31 cellular contexts compared by ENCODE assay signal in the genomic region with DNA sequence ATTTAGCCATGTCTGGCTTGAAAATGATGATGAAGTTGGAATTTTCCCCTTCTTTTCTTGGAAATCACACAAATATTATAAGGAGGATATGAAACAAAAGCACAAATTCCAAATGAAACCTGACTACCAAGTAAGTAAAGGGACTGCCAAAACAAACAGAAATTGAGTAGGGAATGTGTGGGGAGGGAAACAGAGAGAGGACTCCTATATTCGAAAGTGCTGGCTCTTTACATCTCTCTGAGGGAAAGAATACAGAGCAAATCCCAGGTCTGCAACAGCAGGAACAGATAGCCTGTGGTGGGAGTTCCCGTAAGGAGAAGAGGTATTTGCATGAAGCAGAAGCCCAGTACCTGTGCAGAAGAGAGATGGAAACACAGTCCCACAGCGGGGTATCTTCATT.
A peak's percentile ranks its signal among the peaks of the same experiment; 100 is the strongest.
DNase-seq lines count a peak whose midpoint lies in the region; ATAC-seq, FAIRE-seq and TF ChIP-seq lines count a peak whose summit lies in the region.
"Had no signal": no experiment of that assay in that cellular context is flagged by ENCODE, and none has a peak within 500 bp of the region (broad histone marks: within the 10 kb centered on the region; RNA-seq: fewer than 3 reads in every experiment).

No MANE protein-coding gene starts in this region.

- no peaks in the 10 kb centered on the region for H3K27me3 ChIP-seq in GM23338 (ENCODE audit: insufficient read depth)
- no peaks in the 10 kb centered on the region for H3K27me3 ChIP-seq in left lung
- H3K27me3 ChIP-seq in HepG2 (ENCODE audit: control insufficient read depth in 1 of 2, insufficient read depth in 2 of 2, low read length in 2 of 2): no peaks in the 10 kb centered on the region; a peak in 1 of 5 replicates
- H3K27me3 ChIP-seq: ascending aorta, heart right ventricle, ovary had no signal

- H3K4me3 ChIP-seq in GM23338: no peak overlapping the region
- H3K4me3 ChIP-seq in astrocyte of the cerebellum (ENCODE audit: low read depth, low read length): no peak overlapping the region
- H3K4me3 ChIP-seq in left lung: no peak overlapping the region
- no peak overlapping the region for H3K4me3 ChIP-seq in HepG2 (replicated peaks in 1 of 3; ENCODE audit: insufficient read depth in 1 of 3, low read depth in 2 of 3, low read length in 3 of 3)
- H3K4me3 ChIP-seq: ascending aorta, heart right ventricle, lower lobe of right lung, ovary had no signal

- POLR2A ChIA-PET in HepG2 (lab: Yijun Ruan, JAX): no interaction called here

- H3K9ac ChIP-seq in HepG2 (ENCODE audit: insufficient read depth, low read depth, low read length): no peak overlapping the region
- H3K9ac ChIP-seq: KMS-11 had no signal

- H3K27ac ChIP-seq in GM23338 (ENCODE audit: low read depth): no peak overlapping the region
- H3K27ac ChIP-seq in left lung: no peak overlapping the region
- H3K27ac ChIP-seq in HepG2 (ENCODE audit: extremely low read length, insufficient read depth, low read length): no peak overlapping the region
- H3K27ac ChIP-seq: ascending aorta, heart right ventricle, HL-60, KMS-11, lower lobe of right lung, ovary had no signal

- peaks cover 2% of the 10 kb centered on the region; the same call in 1 of the 3 replicates for H3K9me3 Mint-ChIP-seq in GM23338
- H3K9me3 Mint-ChIP-seq: activated naive CD8-positive, alpha-beta T cell treated with anti-CD3 and anti-CD28 coated beads for 36 hours; activated T-cell treated with anti-CD3 and anti-CD28 coated beads, Interleukin-2, amount 50 U/mL, for 24 hours; central memory CD8-positive, alpha-beta T cell; endodermal cell; H9; natural killer cell; stimulated activated effector memory CD8-positive, alpha-beta T cell treated with anti-CD3 and anti-CD28 coated beads, Interleukin-12 subunit alpha, Interleukin-12 subunit beta, amount 100 ng/mL, for 72 hours had no signal

- no peaks in the 10 kb centered on the region for H3K9me2 ChIP-seq in GM23338 (ENCODE audit: insufficient read depth)

- no peak for TF ChIP-seq RAD21 in HepG2 (CRISPR knock-in tag; IDR thresholded peaks at IDR 0.05)

- intact Hi-C loops in left lung (cut with DNase I) (no loop called here), HepG2 (cut with micrococcal nuclease; ENCODE audit: unreplicated experiment) (no loop called here)

- in situ Hi-C loops in astrocyte of the cerebellum (cut with HindIII; ENCODE audit: low sequenced_read_pairs) (no loop called here), HepG2 (cut with HindIII; ENCODE audit: extremely low pct_ligation_motif_present, low pct_unique_long_range_greater_than_20kb) (no loop called here)

- DNase-seq in GM23338 (ENCODE audit: low spot score): no peak
- DNase-seq in LHCN-M2 (ENCODE audit: low read depth): peak; percentile 23
- peak; percentile 38 for DNase-seq in astrocyte of the cerebellum (ENCODE audit: low read depth)
- DNase-seq in left lung: no peak
- DNase-seq in NCI-H1417 treated with DMSO at 0.1 percent for 48 hours (lab: John Stamatoyannopoulos, UW): no peak
- DNase-seq in HepG2 (ENCODE audit: low spot score): no peak
- DNase-seq: activated effector memory CD4-positive, alpha-beta T cell treated with anti-CD3 and anti-CD28 coated beads, Interleukin-2, amount 50 U/mL, for 16 hours; activated naive CD8-positive, alpha-beta T cell treated with anti-CD3 and anti-CD28 coated beads for 36 hours; activated T-cell treated with anti-CD3 and anti-CD28 coated beads, Interleukin-2, amount 50 U/mL, for 24 hours; CD8-positive, alpha-beta memory T cell; dermis blood vessel endothelial cell; DMS 273 treated with DMSO at 0.1 percent for 48 hours; EL; endodermal cell; foreskin melanocyte; H9; heart right ventricle; lower lobe of right lung; natural killer cell; NCI-H1694 treated with DMSO at 0.1 percent for 48 hours; ovary; T-helper 17 cell; trophoblast cell had no signal

- no peak for FAIRE-seq in HepG2 (lab: Jason Lieb, UNC)
- FAIRE-seq: GM18507, TTC549 had no signal

- BruUV-seq in HepG2 (replicated peaks; lab: Mats Ljungman, UMichigan): no TSS peak

- H2AFZ ChIP-seq in GM23338 (no peak overlapping the region), HepG2 (ENCODE audit: low read length) (no peak overlapping the region)

- peaks cover 7% of the 10 kb centered on the region; the same call in 1 of the 2 replicates for H3K4me1 ChIP-seq in GM23338 (ENCODE audit: insufficient read depth)
- peaks cover 0 to 5% of the 10 kb centered on the region in 2 donors for H3K4me1 ChIP-seq in left lung
- no peaks in the 10 kb centered on the region for H3K4me1 ChIP-seq in HepG2 (ENCODE audit: insufficient read depth, low read length)
- H3K4me1 ChIP-seq: ascending aorta, lower lobe of right lung had no signal

- H3K9me3 ChIP-seq in left lung: no peaks in the 10 kb centered on the region
- no peaks in the 10 kb centered on the region for H3K9me3 ChIP-seq in HepG2 (ENCODE audit: low read length)
- H3K9me3 ChIP-seq: ascending aorta, heart right ventricle, lower lobe of right lung, ovary had no signal

- H3K36me3 Mint-ChIP-seq in GM23338 (ENCODE audit: low read depth): no peaks in the 10 kb centered on the region
- H3K36me3 Mint-ChIP-seq: activated naive CD8-positive, alpha-beta T cell treated with anti-CD3 and anti-CD28 coated beads for 36 hours; CD8-positive, alpha-beta memory T cell; natural killer cell; stimulated activated effector memory CD8-positive, alpha-beta T cell treated with anti-CD3 and anti-CD28 coated beads, Interleukin-12 subunit alpha, Interleukin-12 subunit beta, amount 100 ng/mL, for 72 hours had no signal

- H3K4me2 ChIP-seq in GM23338 (no peak overlapping the region), HepG2 (ENCODE audit: low read depth, low read length) (no peak overlapping the region)
- H3K4me2 ChIP-seq: KMS-11 had no signal

- H3K27ac Mint-ChIP-seq in GM23338: no peak overlapping the region
- H3K27ac Mint-ChIP-seq: activated naive CD8-positive, alpha-beta T cell treated with anti-CD3 and anti-CD28 coated beads for 36 hours; activated T-cell treated with anti-CD3 and anti-CD28 coated beads, Interleukin-2, amount 50 U/mL, for 24 hours; CD8-positive, alpha-beta memory T cell; endodermal cell; H9; natural killer cell; stimulated activated effector memory CD8-positive, alpha-beta T cell treated with anti-CD3 and anti-CD28 coated beads, Interleukin-12 subunit alpha, Interleukin-12 subunit beta, amount 100 ng/mL, for 72 hours; T-helper 17 cell had no signal

- TF ChIP-seq POLR2A in HepG2 (IDR thresholded peaks at IDR 0.05; ENCODE audit: insufficient read depth in 1 of 2, low read depth in 2 of 2, low read length in 2 of 2): no peak

- H3K79me2 ChIP-seq in GM23338 (replicated peaks; ENCODE audit: insufficient read depth) (no peaks in the 10 kb centered on the region), HepG2 (ENCODE audit: insufficient read depth, low read length) (no peaks in the 10 kb centered on the region)

- 25% methylated on average over 3 of the region's 3 CpGs for WGBS in HepG2 (ENCODE audit: low lambda C conversion rate)

- H4K20me1 ChIP-seq in GM23338 (replicated peaks; ENCODE audit: insufficient read depth) (no peaks in the 10 kb centered on the region), HepG2 (ENCODE audit: insufficient read depth, low read length) (no peaks in the 10 kb centered on the region)

- ATAC-seq in GM23338: peak; percentile 58
- peak; percentile 41 for ATAC-seq in left lung
- ATAC-seq in GM21723 (IDR thresholded peaks at IDR 0.05; ENCODE audit: unreplicated experiment): no peak
- ATAC-seq in HepG2: no peak
- ATAC-seq: heart right ventricle; lower lobe of right lung; natural killer cell; stimulated activated effector memory CD8-positive, alpha-beta T cell treated with anti-CD3 and anti-CD28 coated beads, Interleukin-12 subunit alpha, Interleukin-12 subunit beta, amount 100 ng/mL, for 72 hours; T-helper 17 cell had no signal

- H3K27me3 Mint-ChIP-seq in GM23338 (ENCODE audit: insufficient read depth, low read depth, poor library complexity): no peaks in the 10 kb centered on the region

- peaks cover 20% of the 10 kb centered on the region for H3K4me1 Mint-ChIP-seq in GM23338
- H3K4me1 Mint-ChIP-seq: activated naive CD8-positive, alpha-beta T cell treated with anti-CD3 and anti-CD28 coated beads for 36 hours; CD8-positive, alpha-beta memory T cell; central memory CD8-positive, alpha-beta T cell; natural killer cell; stimulated activated effector memory CD8-positive, alpha-beta T cell treated with anti-CD3 and anti-CD28 coated beads, Interleukin-12 subunit alpha, Interleukin-12 subunit beta, amount 100 ng/mL, for 72 hours; T-helper 17 cell had no signal

- no peak for TF ChIP-seq CTCF in GM23338 (conservative IDR thresholded peaks at IDR 0.05; ENCODE audit: low read depth in 2 of 2)
- no peak for TF ChIP-seq CTCF in astrocyte of the cerebellum (IDR thresholded peaks at IDR 0.05; ENCODE audit: low read depth, low read length, missing control alignments)
- no peak for TF ChIP-seq CTCF in left lung (IDR thresholded peaks at IDR 0.05)
- no peak for TF ChIP-seq CTCF in HepG2 (CRISPR knock-in tag; IDR thresholded peaks at IDR 0.05)

- no peak for TF ChIP-seq EP300 in HepG2 (IDR thresholded peaks at IDR 0.05; ENCODE audit: low read depth in 2 of 2, low read length in 2 of 2)
- TF ChIP-seq EP300 in HepG2 (CRISPR knock-in tag; IDR thresholded peaks at IDR 0.05; ENCODE audit: borderline replicate concordance): no peak

- H3F3A ChIP-seq in GM23338 (replicated peaks; ENCODE audit: low read depth): no peaks in the 10 kb centered on the region

- no peaks in the 10 kb centered on the region for H3K36me3 ChIP-seq in GM23338 (ENCODE audit: insufficient read depth)
- no peaks in the 10 kb centered on the region for H3K36me3 ChIP-seq in left lung
- H3K36me3 ChIP-seq in HepG2 (replicated peaks in 1 of 2; ENCODE audit: control insufficient read depth in 1 of 2, insufficient read depth in 2 of 2, low read length in 2 of 2): no peaks in the 10 kb centered on the region
- H3K36me3 ChIP-seq: ascending aorta, heart right ventricle, lower lobe of right lung, ovary had no signal

- CTCF ChIA-PET in HepG2 (lab: Yijun Ruan, JAX; ENCODE audit: low intra/inter-chr PET ratio, low total read pairs): no interaction called here

- no peak overlapping the region for H3K4me3 Mint-ChIP-seq in GM23338
- H3K4me3 Mint-ChIP-seq: activated naive CD8-positive, alpha-beta T cell treated with anti-CD3 and anti-CD28 coated beads for 36 hours; activated T-cell treated with anti-CD3 and anti-CD28 coated beads, Interleukin-2, amount 50 U/mL, for 24 hours; CD8-positive, alpha-beta memory T cell; central memory CD8-positive, alpha-beta T cell; endodermal cell; H9; natural killer cell; stimulated activated effector memory CD8-positive, alpha-beta T cell treated with anti-CD3 and anti-CD28 coated beads, Interleukin-12 subunit alpha, Interleukin-12 subunit beta, amount 100 ng/mL, for 72 hours; T-helper 17 cell had no signal

TF ChIP-seq in HepG2, 621 proteins besides CTCF, POLR2A, EP300 and RAD21 (continues in another document):
- no peak for TF ChIP-seq SRSF9 (IDR thresholded peaks at IDR 0.05; ENCODE audit: borderline replicate concordance, insufficient read depth, low read depth, low read length, poor library complexity, severe bottlenecking)
- TF ChIP-seq, protein P1, sequence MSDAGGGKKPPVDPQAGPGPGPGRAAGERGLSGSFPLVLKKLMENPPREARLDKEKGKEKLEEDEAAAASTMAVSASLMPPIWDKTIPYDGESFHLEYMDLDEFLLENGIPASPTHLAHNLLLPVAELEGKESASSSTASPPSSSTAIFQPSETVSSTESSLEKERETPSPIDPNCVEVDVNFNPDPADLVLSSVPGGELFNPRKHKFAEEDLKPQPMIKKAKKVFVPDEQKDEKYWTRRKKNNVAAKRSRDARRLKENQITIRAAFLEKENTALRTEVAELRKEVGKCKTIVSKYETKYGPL (CRISPR knock-in tag; IDR thresholded peaks at IDR 0.05): no peak

Comparison
In these comparisons a context has a peak if more than half of its experiments do, and no peak if none do; other contexts are left out.
1. ATAC-seq: peak in GM23338 (single experiment) and left lung (single experiment); none in GM21723 (single experiment) and HepG2 (single experiment).
2. DNase-seq: peak in LHCN-M2 (single experiment) and astrocyte of the cerebellum (single experiment); none in GM23338 (single experiment), left lung (0 of 2), NCI-H1417 treated with DMSO at 0.1 percent for 48 hours (single experiment) and HepG2 (single experiment).